Comparison of ENCODE assay signal across 12 cellular contexts in the genomic region with DNA sequence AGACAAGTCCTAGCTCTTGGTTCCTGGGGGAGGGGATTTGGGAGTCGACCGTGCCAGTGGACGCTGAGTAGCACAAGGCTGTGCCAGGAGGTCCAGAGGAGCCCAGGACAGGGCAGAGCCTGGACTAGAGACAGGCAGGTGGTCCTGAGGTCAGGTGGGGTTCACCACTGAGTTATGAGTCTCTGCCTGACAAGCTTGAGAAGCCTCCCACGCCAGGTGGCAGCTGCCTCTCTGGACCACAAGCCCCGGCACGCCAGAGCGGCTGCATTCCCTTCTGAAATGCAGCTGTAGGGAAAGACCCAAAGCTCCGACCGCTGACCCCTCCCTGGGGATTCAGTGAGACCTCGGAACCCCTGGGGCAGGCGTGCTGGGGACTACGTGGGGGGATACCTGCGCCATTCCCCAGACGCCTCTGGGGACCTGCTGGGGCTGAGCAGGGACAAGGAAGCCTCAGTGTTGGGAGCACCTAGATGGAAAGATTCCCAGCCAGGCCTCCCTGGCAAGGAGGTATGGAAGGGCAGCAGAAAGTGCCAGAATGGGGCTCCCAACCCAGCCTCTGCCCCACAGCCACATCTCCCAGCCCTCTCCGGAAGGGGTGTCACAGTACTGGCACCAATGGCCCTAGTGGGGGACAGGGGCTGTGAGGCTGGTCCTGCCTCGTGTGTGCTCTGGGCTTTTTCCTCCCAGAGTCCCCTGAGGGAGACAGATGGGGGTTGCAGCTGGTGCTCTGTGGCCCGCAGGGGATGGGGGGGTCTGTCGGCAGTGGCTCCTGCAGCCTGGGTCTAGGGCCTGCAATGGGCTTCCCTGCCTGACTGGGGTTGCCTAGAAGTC. TPM values are rescaled to one million over a fixed set of nuclear protein-coding genes. Genes with fewer than 3 reads are reported as not detected.
DNase-seq lines count a peak whose midpoint lies in the region; ATAC-seq and TF ChIP-seq lines count a peak whose summit lies in the region.
"Had no signal": no experiment of that assay in that cellular context is flagged by ENCODE, and none has a peak within 500 bp of the region (broad histone marks: within the 10 kb centered on the region; RNA-seq: fewer than 3 reads in every experiment).

No MANE protein-coding gene starts in this region.

- H3K27ac Mint-ChIP-seq in endodermal cell: no peak overlapping the region
- H3K27ac Mint-ChIP-seq: activated T-helper 17 cell treated with anti-CD3 and anti-CD28 coated beads, Interleukin-2, amount 50 U/mL, for 72 hours; CD4-positive, CD25-positive, alpha-beta regulatory T cell had no signal

- H3K27ac ChIP-seq in WERI-Rb-1: no peak overlapping the region
- no peak overlapping the region for H3K27ac ChIP-seq in psoas muscle
- no peak overlapping the region for H3K27ac ChIP-seq in endodermal cell (ENCODE audit: low read depth, low read length)

- 44 to 57% (median 49%) methylated on average over 15 to 18 of the region's 18 CpGs for WGBS in psoas muscle, 3 donors
- WGBS in endodermal cell (ENCODE audit: insufficient coverage in 1 of 2, insufficient read length in 1 of 2), 2 experiments: 93% methylated on average over 12 to 18 of the region's 18 CpGs

- POLR2A ChIA-PET in GM10248 (lab: Yijun Ruan, JAX): no interaction called here

- H3K9me3 ChIP-seq in WERI-Rb-1 (ENCODE audit: severe bottlenecking): peaks cover 13% of the 10 kb centered on the region
- H3K9me3 ChIP-seq in psoas muscle: no peaks in the 10 kb centered on the region
- no peaks in the 10 kb centered on the region for H3K9me3 ChIP-seq in endodermal cell (ENCODE audit: control insufficient read depth, low read length)

- ATAC-seq in HG02798 (IDR thresholded peaks at IDR 0.05; ENCODE audit: poor library complexity, unreplicated experiment) (peak; percentile 74), psoas muscle (peak in 2 of 4 donors; percentile 21 to 23)
- ATAC-seq: activated T-helper 17 cell treated with anti-CD3 and anti-CD28 coated beads, Interleukin-2, amount 50 U/mL, for 72 hours had no signal

- intact Hi-C loops in psoas muscle (cut with DNase I): no loop called here

- peaks cover 5% of the 10 kb centered on the region for H3K4me1 Mint-ChIP-seq in endodermal cell
- H3K4me1 Mint-ChIP-seq: activated T-helper 17 cell treated with anti-CD3 and anti-CD28 coated beads, Interleukin-2, amount 50 U/mL, for 72 hours; CD4-positive, CD25-positive, alpha-beta regulatory T cell had no signal

- H3K4me3 ChIP-seq in WERI-Rb-1 (ENCODE audit: low read depth, low read length): no peak overlapping the region
- H3K4me3 ChIP-seq in psoas muscle: no peak overlapping the region
- H3K4me3 ChIP-seq in endodermal cell (ENCODE audit: low read length): no peak overlapping the region

- no peaks in the 10 kb centered on the region for H3K27me3 ChIP-seq in WERI-Rb-1 (ENCODE audit: insufficient read depth, low read depth, severe bottlenecking)
- H3K27me3 ChIP-seq in psoas muscle (ENCODE audit: insufficient read depth in 3 of 3, low read length in 2 of 3): peaks cover 0 to 2% (median 0%) of the 10 kb centered on the region in 3 donors
- H3K27me3 ChIP-seq in endodermal cell (ENCODE audit: control insufficient read depth, insufficient read depth, low read length, poor library complexity, severe bottlenecking): no peaks in the 10 kb centered on the region

- H3K4me3 Mint-ChIP-seq in endodermal cell: no peak overlapping the region
- H3K4me3 Mint-ChIP-seq: activated T-helper 17 cell treated with anti-CD3 and anti-CD28 coated beads, Interleukin-2, amount 50 U/mL, for 72 hours; CD4-positive, CD25-positive, alpha-beta regulatory T cell had no signal

- H3K36me3 ChIP-seq in WERI-Rb-1 (no peaks in the 10 kb centered on the region), psoas muscle (ENCODE audit: insufficient read depth in 1 of 2, low read depth in 1 of 2) (no peaks in the 10 kb centered on the region), endodermal cell (ENCODE audit: control insufficient read depth, insufficient read depth, low read length) (no peaks in the 10 kb centered on the region)

- no peaks in the 10 kb centered on the region for H3K4me1 ChIP-seq in psoas muscle
- H3K4me1 ChIP-seq in endodermal cell (ENCODE audit: control insufficient read depth, insufficient read depth, low read length): peaks cover 3% of the 10 kb centered on the region

- H3K27me3 Mint-ChIP-seq in endodermal cell (ENCODE audit: insufficient read depth): no peaks in the 10 kb centered on the region
- H3K27me3 Mint-ChIP-seq: CD4-positive, CD25-positive, alpha-beta regulatory T cell had no signal

- CTCF ChIA-PET in GM10248 (lab: Yijun Ruan, JAX): no interaction called here

- TF ChIP-seq CTCF in GM10248 (IDR thresholded peaks at IDR 0.05; ENCODE audit: control extremely low read depth, extremely low read depth, low read depth, missing control alignments) (no peak), WERI-Rb-1 (IDR thresholded peaks at IDR 0.05; ENCODE audit: low read depth, low read length) (no peak), psoas muscle (IDR thresholded peaks at IDR 0.05) (no peak), endodermal cell (conservative IDR thresholded peaks at IDR 0.05) (no peak)

- H3K9ac ChIP-seq in endodermal cell (ENCODE audit: extremely low read depth, low read length, poor library complexity, severe bottlenecking): no peak overlapping the region

- DNase-seq in GM10248 (ENCODE audit: extremely low spot score) (peak; percentile 52), WERI-Rb-1 (peak; percentile 36), psoas muscle (peak; percentile 19 to 44), HPDE6-E6E7 (ENCODE audit: extremely low spot score) (no peak), endodermal cell (no peak), DMS53 treated with DMSO at 0.1 percent for 48 hours (lab: John Stamatoyannopoulos, UW; ENCODE audit: unreplicated experiment) (no peak)
- no peak for DNase-seq in central memory CD4-positive, alpha-beta T cell
- DNase-seq: activated CD4-positive, alpha-beta T cell treated with anti-CD3 and anti-CD28 coated beads, Interleukin-2, amount 50 U/mL, for 1 hour; CD4-positive, CD25-positive, alpha-beta regulatory T cell; NCI-H187 had no signal

- peaks cover 3% of the 10 kb centered on the region for H3K9me3 Mint-ChIP-seq in endodermal cell
- H3K9me3 Mint-ChIP-seq: activated T-helper 17 cell treated with anti-CD3 and anti-CD28 coated beads, Interleukin-2, amount 50 U/mL, for 72 hours had no signal

- no peaks in the 10 kb centered on the region for H3K36me3 Mint-ChIP-seq in endodermal cell (ENCODE audit: low read depth)
- H3K36me3 Mint-ChIP-seq: CD4-positive, CD25-positive, alpha-beta regulatory T cell had no signal

RNA-seq across cellular contexts. Expression of a gene that starts 29.0 kb away (rescaled TPM):
- total RNA-seq in psoas muscle: 10 to 100 TPM; 13.9 to 30.4 (median 19.2) TPM
- 10 to 100 TPM in 2 of 3 donors, 1 to 10 TPM in 1; 9.1 to 24.4 (median 15.3) TPM for polyA plus RNA-seq in psoas muscle
- total RNA-seq in endodermal cell: 10 to 100 TPM; 11.9 to 24.1 TPM
- 7.7 TPM for polyA plus RNA-seq in endodermal cell (2013, experiment 1 of 2)
- polyA plus RNA-seq in endodermal cell (2013, experiment 2 of 2): 5.3 TPM
- polyA plus RNA-seq: CD4-positive, CD25-positive, alpha-beta regulatory T cell had no signal

Comparison
In these comparisons a context has a peak if more than half of its experiments do, and no peak if none do; other contexts are left out.
1. DNase-seq: peak in GM10248 (single experiment), WERI-Rb-1 (single experiment) and psoas muscle (2 of 2); none in central memory CD4-positive, alpha-beta T cell (single experiment), HPDE6-E6E7 (single experiment), endodermal cell (single experiment) and DMS53 treated with DMSO at 0.1 percent for 48 hours (single experiment).